ENCODE assay signal across 23 cellular contexts in genomic region chr5:134692722-134693121, GRCh38.
"Had no signal": no experiment of that assay in that cellular context is flagged by ENCODE, and none has a peak within 500 bp of the region (broad histone marks: within the 10 kb centered on the region; RNA-seq: fewer than 3 reads in every experiment).

No MANE protein-coding gene starts in this region.

- DNase-seq: dermis blood vessel endothelial cell; foreskin fibroblast; gastrocnemius medialis; head of caudate nucleus; left cardiac atrium; left lung; naive thymus-derived CD8-positive, alpha-beta T cell; nephron progenitor cell; nucleus accumbens; sigmoid colon; spleen; stimulated activated CD4-positive, alpha-beta T cell treated with anti-CD3 and anti-CD28 coated beads, Interleukin-4, amount 100 ng/mL, for 4 hours; stimulated activated naive B cell treated with anti-CD40 and anti-IgM and Interleukin-4, amounts not matched to agents 10 μg/mL and 1 μg/mL and 100 μg/mL, for 72 hours; transverse colon; upper lobe of right lung; uterus had no signal

- H3K4me2 ChIP-seq: hepatocyte had no signal

- H3K4me3 ChIP-seq: coronary artery, gastrocnemius medialis, hepatocyte, left lung, prostate gland, right atrium auricular region, sigmoid colon, spleen, thoracic aorta, transverse colon, upper lobe of right lung, uterus had no signal

- H3K27ac Mint-ChIP-seq: nephron progenitor cell; stimulated activated naive B cell treated with anti-CD40 and anti-IgM and Interleukin-4, amounts not matched to agents 10 μg/mL and 1 μg/mL and 100 μg/mL, for 72 hours; stimulated activated naive CD8-positive, alpha-beta T cell treated with anti-CD3 and anti-CD28 coated beads, Interleukin-15, Interleukin-2, amounts not matched to agents 100 ng/mL and 50 ng/mL, for 24 hours had no signal

- FAIRE-seq: islet of Langerhans had no signal

- H3K9me3 Mint-ChIP-seq: naive thymus-derived CD8-positive, alpha-beta T cell; nephron progenitor cell; stimulated activated naive B cell treated with anti-CD40 and anti-IgM and Interleukin-4, amounts not matched to agents 10 μg/mL and 1 μg/mL and 100 μg/mL, for 72 hours; stimulated activated naive CD8-positive, alpha-beta T cell treated with anti-CD3 and anti-CD28 coated beads, Interleukin-15, Interleukin-2, amounts not matched to agents 100 ng/mL and 50 ng/mL, for 24 hours had no signal

- ATAC-seq: gastrocnemius medialis; left cardiac atrium; left lung; naive thymus-derived CD8-positive, alpha-beta T cell; stimulated activated naive B cell treated with anti-CD40 and anti-IgM and Interleukin-4, amounts not matched to agents 10 μg/mL and 1 μg/mL and 100 μg/mL, for 72 hours; upper lobe of right lung had no signal

- H3K4me3 Mint-ChIP-seq: naive thymus-derived CD8-positive, alpha-beta T cell; nephron progenitor cell; stimulated activated naive B cell treated with anti-CD40 and anti-IgM and Interleukin-4, amounts not matched to agents 10 μg/mL and 1 μg/mL and 100 μg/mL, for 72 hours; stimulated activated naive CD8-positive, alpha-beta T cell treated with anti-CD3 and anti-CD28 coated beads, Interleukin-15, Interleukin-2, amounts not matched to agents 100 ng/mL and 50 ng/mL, for 24 hours had no signal

- H3K27me3 ChIP-seq: gastrocnemius medialis, hepatocyte, left lung, right atrium auricular region, sigmoid colon, spleen, transverse colon, upper lobe of right lung, uterus had no signal

- H3K27me3 Mint-ChIP-seq: naive thymus-derived CD8-positive, alpha-beta T cell; stimulated activated naive B cell treated with anti-CD40 and anti-IgM and Interleukin-4, amounts not matched to agents 10 μg/mL and 1 μg/mL and 100 μg/mL, for 72 hours; stimulated activated naive CD8-positive, alpha-beta T cell treated with anti-CD3 and anti-CD28 coated beads, Interleukin-15, Interleukin-2, amounts not matched to agents 100 ng/mL and 50 ng/mL, for 24 hours had no signal

- H3K27ac ChIP-seq: coronary artery, gastrocnemius medialis, hepatocyte, left lung, prostate gland, right atrium auricular region, sigmoid colon, spleen, thoracic aorta, transverse colon, upper lobe of right lung, uterus had no signal

- H3K4me1 Mint-ChIP-seq: naive thymus-derived CD8-positive, alpha-beta T cell; nephron progenitor cell; stimulated activated naive B cell treated with anti-CD40 and anti-IgM and Interleukin-4, amounts not matched to agents 10 μg/mL and 1 μg/mL and 100 μg/mL, for 72 hours had no signal

- H2AFZ ChIP-seq: hepatocyte had no signal

- H3K36me3 ChIP-seq: uterus had no signal

- H3K79me2 ChIP-seq: hepatocyte had no signal

- H3K9me3 ChIP-seq: gastrocnemius medialis, left lung, prostate gland, right atrium auricular region, sigmoid colon, spleen, thoracic aorta, transverse colon, upper lobe of right lung, uterus had no signal

- H3K4me1 ChIP-seq: gastrocnemius medialis, left lung, prostate gland, right atrium auricular region, sigmoid colon, spleen, transverse colon, upper lobe of right lung, uterus had no signal
